In genomic region chr2:152200101-152200500, GRCh38 we compare ENCODE assay signal across 16 cellular contexts. TPM values are rescaled to one million over a fixed set of nuclear protein-coding genes. Genes with fewer than 3 reads are reported as not detected.
A peak's percentile ranks its signal among the peaks of the same experiment; 100 is the strongest.
DNase-seq lines count a peak whose midpoint lies in the region; ATAC-seq and TF ChIP-seq lines count a peak whose summit lies in the region.
"Had no signal": no experiment of that assay in that cellular context is flagged by ENCODE, and none has a peak within 500 bp of the region (broad histone marks: within the 10 kb centered on the region; RNA-seq: fewer than 3 reads in every experiment).

No MANE protein-coding gene starts in this region.

- H3K27ac ChIP-seq in RWPE1: peak overlapping the region; percentile 81
- peak overlapping the region; percentile 94 for H3K27ac ChIP-seq in epithelial cell of prostate
- H3K27ac ChIP-seq: C4-2B, HL-60, Peyer's patch had no signal

- DNase-seq in ELR (ENCODE audit: low read depth) (peak; percentile 48), RWPE1 (ENCODE audit: low spot score) (no peak), epithelial cell of prostate (ENCODE audit: low read depth, low spot score) (no peak), NCI-H187 (lab: John Stamatoyannopoulos, UW) (no peak), NCI-H2227 treated with DMSO at 0.1 percent for 48 hours (lab: John Stamatoyannopoulos, UW) (no peak)
- DNase-seq: activated CD4-positive, alpha-beta T cell treated with anti-CD3 and anti-CD28 coated beads, Interleukin-2, amount 50 U/mL, for 4 hours; activated CD4-positive, CD25-positive, alpha-beta regulatory T cell; naive thymus-derived CD8-positive, alpha-beta T cell; NCI-H1694; NCI-H2171 treated with DMSO at 0.1 percent for 48 hours; NCI-H524 treated with DMSO at 0.1 percent for 48 hours had no signal

- no peak for ATAC-seq in HG02970 (IDR thresholded peaks at IDR 0.05; ENCODE audit: low FRiP score, unreplicated experiment)
- ATAC-seq: naive thymus-derived CD8-positive, alpha-beta T cell had no signal

- CTCF ChIA-PET in RWPE1 (lab: Yijun Ruan, JAX): interaction anchor here (0.6 to 1.3 kb wide), 2 partner anchors 11 to 436 kb away, joined by 3 to 5 read pairs; no protein-coding TSS in a partner anchor

- peak overlapping the region; percentile 8 for H3K9ac ChIP-seq in skeletal muscle satellite cell (ENCODE audit: low read depth, low read length)

- H3K27me3 ChIP-seq in skeletal muscle satellite cell (ENCODE audit: control insufficient read depth, insufficient read depth, low read length): no peaks in the 10 kb centered on the region
- H3K27me3 ChIP-seq: Peyer's patch had no signal

- peaks cover 18% of the 10 kb centered on the region for H3K4me1 ChIP-seq in skeletal muscle satellite cell (ENCODE audit: control insufficient read depth, insufficient read depth, low read length)

- no peak for TF ChIP-seq CTCF in RWPE1 (conservative IDR thresholded peaks at IDR 0.05; ENCODE audit: low read depth)

- peak overlapping the region; percentile 80 for H3K4me2 ChIP-seq in skeletal muscle satellite cell (ENCODE audit: low read length)

- no peaks in the 10 kb centered on the region for H3K9me3 ChIP-seq in skeletal muscle satellite cell (replicated peaks; ENCODE audit: low read length)
- H3K9me3 ChIP-seq: Peyer's patch had no signal

- H3K36me3 ChIP-seq in skeletal muscle satellite cell (ENCODE audit: insufficient read depth, low read length): no peaks in the 10 kb centered on the region
- H3K36me3 ChIP-seq: Peyer's patch had no signal

- POLR2A ChIA-PET in RWPE1 (lab: Yijun Ruan, JAX; ENCODE audit: low non-redundant PET): no interaction called here

- H3K4me3 ChIP-seq in skeletal muscle satellite cell (ENCODE audit: low read length): no peak overlapping the region
- H3K4me3 ChIP-seq: Peyer's patch had no signal

RNA-seq across cellular contexts. Expression of gene STAM2, which starts 24.5 kb away (rescaled TPM):
- total RNA-seq in skeletal muscle satellite cell (2012; rRNA removed): 24.6 and 26.9 TPM in 2 replicates
